Comparison of ENCODE assay signal across 34 cellular contexts in genomic region chr6:97639702-97640101, GRCh38.
"Had no signal": no experiment of that assay in that cellular context is flagged by ENCODE, and none has a peak within 500 bp of the region (broad histone marks: within the 10 kb centered on the region; RNA-seq: fewer than 3 reads in every experiment).

No MANE protein-coding gene starts in this region.

- H3K36me3 ChIP-seq: MG63 had no signal

- H3K27me3 ChIP-seq: MG63 had no signal

- H3K4me3 ChIP-seq: MG63 had no signal

- H3K9me3 ChIP-seq: MG63 had no signal

- DNase-seq: Karpas-422, Kasumi-1, MG63, MM.1S, MV-4-11, NCI-H1048, NCI-H1092, NCI-H1092 treated with DMSO at 0.1 percent for 48 hours, NCI-H1105, NCI-H1105 treated with DMSO at 0.1 percent for 48 hours, NCI-H1417, NCI-H1417 treated with DMSO at 0.1 percent for 48 hours, NCI-H1436, NCI-H1436 treated with DMSO at 0.1 percent for 48 hours, NCI-H146, NCI-H1694, NCI-H1694 treated with DMSO at 0.1 percent for 48 hours, NCI-H187, NCI-H187 treated with DMSO at 0.1 percent for 48 hours, NCI-H1930, NCI-H2029, NCI-H2029 treated with DMSO at 0.1 percent for 48 hours, NCI-H2081, NCI-H2081 treated with DMSO at 0.1 percent for 48 hours, NCI-H2107, NCI-H2171, NCI-H2171 treated with DMSO at 0.1 percent for 48 hours, NCI-H2227 treated with DMSO at 0.1 percent for 48 hours, NCI-H226, NCI-H345, NCI-H446, NCI-H446 treated with DMSO at 0.1 percent for 48 hours, NCI-H510A, NCI-H510A treated with DMSO at 0.1 percent for 48 hours had no signal
